16 cellular contexts compared by ENCODE assay signal in genomic region chr11:31834237-31834636, GRCh38. TPM values are rescaled to one million over a fixed set of nuclear protein-coding genes. Genes with fewer than 3 reads are reported as not detected.
"Had no signal": no experiment of that assay in that cellular context is flagged by ENCODE, and none has a peak within 500 bp of the region (broad histone marks: within the 10 kb centered on the region; RNA-seq: fewer than 3 reads in every experiment).

No MANE protein-coding gene starts in this region.

- DNase-seq: activated CD4-positive, alpha-beta memory T cell treated with anti-CD3 and anti-CD28 coated beads, Interleukin-2, amount 10 ng/mL, durations not matched to agents 7 days and 5 days; activated CD8-positive, alpha-beta memory T cell treated with anti-CD3 and anti-CD28 coated beads, Interleukin-2, amount 50 U/mL, for 4 hours; activated gamma-delta T cell treated with Interleukin-2 at 50 U/mL for 16 hours; activated naive CD8-positive, alpha-beta T cell treated with anti-CD3 and anti-CD28 coated beads for 36 hours; activated T-cell treated with anti-CD3 and anti-CD28 coated beads, Interleukin-2, amount 50 U/mL, for 72 hours; dermis blood vessel endothelial cell; islet precursor cell; left lung; nephron progenitor cell; stimulated activated CD4-positive, alpha-beta T cell treated with anti-CD3 and anti-CD28 coated beads, Interleukin-2, amount 100 ng/mL, for 48 hours; stimulated activated naive CD4-positive, alpha-beta T cell treated with Interleukin-2 at 50 U/mL for 16 hours; T1000; trophoblast cell had no signal

- H3K4me1 Mint-ChIP-seq: activated CD4-positive, alpha-beta memory T cell treated with anti-CD3 and anti-CD28 coated beads, Interleukin-2, amount 10 ng/mL, durations not matched to agents 7 days and 5 days; activated naive CD8-positive, alpha-beta T cell treated with anti-CD3 and anti-CD28 coated beads for 36 hours; nephron progenitor cell had no signal

- H3K4me1 ChIP-seq: breast epithelium, left lung had no signal

- H3K9me3 ChIP-seq: breast epithelium, left lung had no signal

- H3K9me3 Mint-ChIP-seq: activated CD4-positive, alpha-beta memory T cell treated with anti-CD3 and anti-CD28 coated beads, Interleukin-2, amount 10 ng/mL, durations not matched to agents 7 days and 5 days; activated naive CD8-positive, alpha-beta T cell treated with anti-CD3 and anti-CD28 coated beads for 36 hours; activated T-cell treated with anti-CD3 and anti-CD28 coated beads, Interleukin-2, amount 50 U/mL, for 72 hours; nephron progenitor cell had no signal

- H3K4me3 Mint-ChIP-seq: activated CD4-positive, alpha-beta memory T cell treated with anti-CD3 and anti-CD28 coated beads, Interleukin-2, amount 10 ng/mL, durations not matched to agents 7 days and 5 days; activated naive CD8-positive, alpha-beta T cell treated with anti-CD3 and anti-CD28 coated beads for 36 hours; activated T-cell treated with anti-CD3 and anti-CD28 coated beads, Interleukin-2, amount 50 U/mL, for 72 hours; nephron progenitor cell had no signal

- H3K36me3 ChIP-seq: breast epithelium, left lung had no signal

- H3K4me3 ChIP-seq: breast epithelium, left lung had no signal

- H3K27ac ChIP-seq: breast epithelium, left lung had no signal

- H3K27ac Mint-ChIP-seq: activated CD4-positive, alpha-beta memory T cell treated with anti-CD3 and anti-CD28 coated beads, Interleukin-2, amount 10 ng/mL, durations not matched to agents 7 days and 5 days; activated naive CD8-positive, alpha-beta T cell treated with anti-CD3 and anti-CD28 coated beads for 36 hours; activated T-cell treated with anti-CD3 and anti-CD28 coated beads, Interleukin-2, amount 50 U/mL, for 72 hours; nephron progenitor cell had no signal

- H3K36me3 Mint-ChIP-seq: activated naive CD8-positive, alpha-beta T cell treated with anti-CD3 and anti-CD28 coated beads for 36 hours had no signal

- ATAC-seq: activated T-cell treated with anti-CD3 and anti-CD28 coated beads, Interleukin-2, amount 50 U/mL, for 72 hours; esophagus mucosa; left lung had no signal

RNA-seq across cellular contexts. Expression of gene PAX6, which starts 23.1 kb away (rescaled TPM):
- total RNA-seq: activated CD4-positive, alpha-beta memory T cell treated with anti-CD3 and anti-CD28 coated beads, Interleukin-2, amount 10 ng/mL, durations not matched to agents 7 days and 5 days; activated naive CD8-positive, alpha-beta T cell treated with anti-CD3 and anti-CD28 coated beads for 36 hours; dermis blood vessel endothelial cell; esophagus mucosa; fibroblast of villous mesenchyme; left lung had no signal
